In genomic region chr12:121026274-121027045, GRCh38 we compare ENCODE assay signal across 1 cellular context.
TF ChIP-seq lines count a peak whose summit lies in the region.

No MANE protein-coding gene starts in this region.

TF ChIP-seq in K562, 482 proteins besides CTCF, POLR2A, EP300 and RAD21 (continued from another document):
- no peak for TF ChIP-seq ELK3 (CRISPR knock-in tag; IDR thresholded peaks at IDR 0.05)
- TF ChIP-seq ETV1 (tag; conservative IDR thresholded peaks at IDR 0.05; ENCODE audit: low read depth) = 0 out of 2 replicates have a peak, but pooled peaks have one; percentile 17
- TF ChIP-seq FOXP1 (CRISPR knock-in tag; IDR thresholded peaks at IDR 0.05) = peak; percentile 45; the same call in 1 of the 2 replicates
- no peak for TF ChIP-seq CBX8 (IDR thresholded peaks at IDR 0.05; ENCODE audit: borderline replicate concordance, extremely low read depth, low read depth, low read length, poor library complexity, severe bottlenecking)
- TF ChIP-seq HDAC1 (IDR thresholded peaks at IDR 0.05) = no peak
- no peak for TF ChIP-seq MEF2A (IDR thresholded peaks at IDR 0.05; ENCODE audit: control insufficient read depth, low read depth, low read length)
- no peak for TF ChIP-seq KLF6 (CRISPR knock-in tag; IDR thresholded peaks at IDR 0.05; ENCODE audit: borderline replicate concordance)
- no peak for TF ChIP-seq ZNF311 (CRISPR knock-in tag; IDR thresholded peaks at IDR 0.05)
- no peak for TF ChIP-seq ILK (tag; IDR thresholded peaks at IDR 0.05; ENCODE audit: borderline replicate concordance, low read depth)
- TF ChIP-seq KAT2B (IDR thresholded peaks at IDR 0.05; ENCODE audit: low read depth, low read length) = no peak
- TF ChIP-seq ZNF24 (IDR thresholded peaks at IDR 0.05) = no peak
- TF ChIP-seq ZNF280A (IDR thresholded peaks at IDR 0.05; ENCODE audit: low read depth, partially characterized antibody) = no peak
- TF ChIP-seq KDM2B (CRISPR knock-in tag; IDR thresholded peaks at IDR 0.05) = no peak
- TF ChIP-seq POLR2G (IDR thresholded peaks at IDR 0.05; ENCODE audit: low read depth, low read length) = no peak
- no peak for TF ChIP-seq CAMTA2 (CRISPR knock-in tag; conservative IDR thresholded peaks at IDR 0.05)
- TF ChIP-seq TFAP4 (CRISPR knock-in tag; IDR thresholded peaks at IDR 0.05; ENCODE audit: borderline replicate concordance) = peak; percentile 34; the same call in 1 of the 2 replicates
- TF ChIP-seq HSF4 (CRISPR knock-in tag; IDR thresholded peaks at IDR 0.05; ENCODE audit: borderline replicate concordance) = no peak
- TF ChIP-seq U2AF1 (optimal IDR thresholded peaks at IDR 0.05; ENCODE audit: low read depth, low read length) = no peak
- no peak for TF ChIP-seq NUFIP1 (IDR thresholded peaks at IDR 0.05; ENCODE audit: partially characterized antibody)
- TF ChIP-seq TFE3 (CRISPR knock-in tag; IDR thresholded peaks at IDR 0.05) = no peak
- TF ChIP-seq TRIM24 (IDR thresholded peaks at IDR 0.05) = peak; percentile 54 to 67
- TF ChIP-seq TSC22D4 (tag; IDR thresholded peaks at IDR 0.05) = no peak
- no peak for TF ChIP-seq ZNF3 (CRISPR knock-in tag; IDR thresholded peaks at IDR 0.05)
- no peak for TF ChIP-seq THAP7 (CRISPR knock-in tag; IDR thresholded peaks at IDR 0.05)
- TF ChIP-seq ZNF175 (CRISPR knock-in tag; IDR thresholded peaks at IDR 0.05; ENCODE audit: low read depth) = no peak
- peak; percentile 46; the same call in 1 of the 2 replicates for TF ChIP-seq SMARCA4 (IDR thresholded peaks at IDR 0.05)
- TF ChIP-seq SRF (CRISPR knock-in tag; IDR thresholded peaks at IDR 0.05) = peak; percentile 92 to 98
- TF ChIP-seq DACH1 (IDR thresholded peaks at IDR 0.05; ENCODE audit: partially characterized antibody) = peak; percentile 22
- no peak for TF ChIP-seq ZNF174 (CRISPR knock-in tag; IDR thresholded peaks at IDR 0.05)
- TF ChIP-seq ZNF507 (tag; conservative IDR thresholded peaks at IDR 0.05) = no peak
- TF ChIP-seq HINFP (tag; conservative IDR thresholded peaks at IDR 0.05; ENCODE audit: low read depth) = no peak
- peak; percentile 32; the same call in 1 of the 2 replicates for TF ChIP-seq ESRRA (IDR thresholded peaks at IDR 0.05; ENCODE audit: borderline replicate concordance, low read depth)
- peak; percentile 35; the same call in 1 of the 2 replicates for TF ChIP-seq ZFX (CRISPR knock-in tag; IDR thresholded peaks at IDR 0.05)
- TF ChIP-seq ZNF253 (CRISPR knock-in tag; conservative IDR thresholded peaks at IDR 0.05) = no peak
- no peak for TF ChIP-seq ZNF707 (CRISPR knock-in tag; conservative IDR thresholded peaks at IDR 0.05)
- TF ChIP-seq ELF1 (tag; IDR thresholded peaks at IDR 0.05) = no peak; the same call in 1 of the 2 replicates
- no peak for TF ChIP-seq TFAM (CRISPR knock-in tag; conservative IDR thresholded peaks at IDR 0.05)
- no peak for TF ChIP-seq ZNF668 (CRISPR knock-in tag; IDR thresholded peaks at IDR 0.05)
- no peak for TF ChIP-seq ZBED1 (IDR thresholded peaks at IDR 0.05)
- no peak for TF ChIP-seq POLR3A (IDR thresholded peaks at IDR 0.05; ENCODE audit: borderline replicate concordance, extremely low read depth, insufficient read depth, insufficient read length)
- no peak for TF ChIP-seq ETS1 (conservative IDR thresholded peaks at IDR 0.05; ENCODE audit: control insufficient read depth, low read depth, low read length)
- peak; percentile 59 for TF ChIP-seq ZFP36 (IDR thresholded peaks at IDR 0.05; ENCODE audit: low read depth, low read length, partially characterized antibody)
